Comparison of ENCODE assay signal across 16 cellular contexts in genomic region chr3:8509961-8510360, GRCh38. TPM values are rescaled to one million over a fixed set of nuclear protein-coding genes. Genes with fewer than 3 reads are reported as not detected.
A peak's percentile ranks its signal among the peaks of the same experiment; 100 is the strongest.
DNase-seq lines count a peak whose midpoint lies in the region; ATAC-seq and TF ChIP-seq lines count a peak whose summit lies in the region.
"Had no signal": no experiment of that assay in that cellular context is flagged by ENCODE, and none has a peak within 500 bp of the region (broad histone marks: within the 10 kb centered on the region; RNA-seq: fewer than 3 reads in every experiment).

No MANE protein-coding gene starts in this region.

- intact Hi-C loops in stomach (cut with DNase I; ENCODE audit: low total_unique reads) = no loop called here

- H3K27ac ChIP-seq in gastroesophageal sphincter = no peak overlapping the region
- H3K27ac ChIP-seq in stomach = peak overlapping the region in 4 of 5 donors; percentile 31 to 61 (median 42)
- H3K27ac ChIP-seq: epithelial cell of prostate, ovary, suprapubic skin had no signal

- peaks cover 14% of the 10 kb centered on the region for H3K27me3 Mint-ChIP-seq in activated T-helper 17 cell treated with anti-CD3 and anti-CD28 coated beads, Interleukin-2, amount 50 U/mL, for 72 hours
- H3K27me3 Mint-ChIP-seq: T-cell had no signal

- WGBS in gastroesophageal sphincter (ENCODE audit: low coverage in 1 of 2), 2 donors = 61% methylated on average over 4 of the region's 6 CpGs; no CpG with 5 or more reads in 1 of the 2 donors
- 66 to 85% (median 76%) methylated on average over 6 of the region's 6 CpGs for WGBS in stomach, 5 donors

- H3K36me3 ChIP-seq in gastroesophageal sphincter (no peaks in the 10 kb centered on the region), stomach (peaks cover 0 to 13% (median 2%) of the 10 kb centered on the region in 4 donors)
- H3K36me3 ChIP-seq: ovary had no signal

- TF ChIP-seq EP300 in gastroesophageal sphincter (IDR thresholded peaks at IDR 0.05) = no peak
- TF ChIP-seq EP300 in stomach (IDR thresholded peaks at IDR 0.05) = no peak

- peak; percentile 73 for DNase-seq in GM04504 (ENCODE audit: low read depth)
- no peak for DNase-seq in stomach
- DNase-seq in DMS79 (lab: John Stamatoyannopoulos, UW) = no peak
- no peak for DNase-seq in NCI-H2227 (lab: John Stamatoyannopoulos, UW; ENCODE audit: unreplicated experiment)
- no peak for DNase-seq in activated naive CD4-positive, alpha-beta T cell treated with anti-CD3 and anti-CD28 coated beads, Interleukin-2, amount 50 U/mL, for 16 hours
- DNase-seq: activated CD8-positive, alpha-beta T cell treated with anti-CD3 and anti-CD28 coated beads for 36 hours; left cardiac atrium; NCI-H69; ovary; T-cell had no signal

- H3K27ac Mint-ChIP-seq in activated T-helper 17 cell treated with anti-CD3 and anti-CD28 coated beads, Interleukin-2, amount 50 U/mL, for 72 hours = no peak overlapping the region
- H3K27ac Mint-ChIP-seq: activated CD8-positive, alpha-beta T cell treated with anti-CD3 and anti-CD28 coated beads for 36 hours; activated naive CD8-positive, alpha-beta T cell; T-cell had no signal

- H3K9me3 Mint-ChIP-seq in activated T-helper 17 cell treated with anti-CD3 and anti-CD28 coated beads, Interleukin-2, amount 50 U/mL, for 72 hours = no peaks in the 10 kb centered on the region
- H3K9me3 Mint-ChIP-seq: activated CD8-positive, alpha-beta T cell treated with anti-CD3 and anti-CD28 coated beads for 36 hours; T-cell had no signal

- TF ChIP-seq CTCF in gastroesophageal sphincter (IDR thresholded peaks at IDR 0.05) = no peak
- no peak for TF ChIP-seq CTCF in stomach (IDR thresholded peaks at IDR 0.05)

- no peaks in the 10 kb centered on the region for H3K36me3 Mint-ChIP-seq in activated T-helper 17 cell treated with anti-CD3 and anti-CD28 coated beads, Interleukin-2, amount 50 U/mL, for 72 hours (ENCODE audit: low read depth)
- H3K36me3 Mint-ChIP-seq: activated naive CD8-positive, alpha-beta T cell; T-cell had no signal

- TF ChIP-seq POLR2A in gastroesophageal sphincter (IDR thresholded peaks at IDR 0.05) = no peak
- TF ChIP-seq POLR2A in stomach (IDR thresholded peaks at IDR 0.05) = no peak

- H3K27me3 ChIP-seq in gastroesophageal sphincter (no peaks in the 10 kb centered on the region), stomach (no peaks in the 10 kb centered on the region)
- H3K27me3 ChIP-seq: ovary, suprapubic skin had no signal

- ATAC-seq in activated T-helper 17 cell treated with anti-CD3 and anti-CD28 coated beads, Interleukin-2, amount 50 U/mL, for 72 hours (replicated peaks) = peak; percentile 19
- peak; percentile 4 for ATAC-seq in gastroesophageal sphincter
- ATAC-seq in HG03457 (IDR thresholded peaks at IDR 0.05; ENCODE audit: unreplicated experiment) = no peak
- ATAC-seq: activated CD8-positive, alpha-beta T cell treated with anti-CD3 and anti-CD28 coated beads for 36 hours; T-cell had no signal

- no peak overlapping the region for H3K4me3 Mint-ChIP-seq in activated T-helper 17 cell treated with anti-CD3 and anti-CD28 coated beads, Interleukin-2, amount 50 U/mL, for 72 hours
- H3K4me3 Mint-ChIP-seq: activated CD8-positive, alpha-beta T cell treated with anti-CD3 and anti-CD28 coated beads for 36 hours; activated naive CD8-positive, alpha-beta T cell; T-cell had no signal

- H3K4me1 ChIP-seq in gastroesophageal sphincter (peaks cover 0 to 18% (median 0%) of the 10 kb centered on the region in 3 donors), stomach (peaks cover 14 to 54% (median 36%) of the 10 kb centered on the region in 4 donors)

- no peaks in the 10 kb centered on the region for H3K4me1 Mint-ChIP-seq in activated T-helper 17 cell treated with anti-CD3 and anti-CD28 coated beads, Interleukin-2, amount 50 U/mL, for 72 hours
- H3K4me1 Mint-ChIP-seq: T-cell had no signal

- H3K9me3 ChIP-seq in gastroesophageal sphincter (no peaks in the 10 kb centered on the region), stomach (no peaks in the 10 kb centered on the region)
- H3K9me3 ChIP-seq: ovary, suprapubic skin had no signal

- H3K4me3 ChIP-seq in gastroesophageal sphincter (no peak overlapping the region), stomach (no peak overlapping the region)
- H3K4me3 ChIP-seq: ovary, suprapubic skin had no signal

RNA-seq across cellular contexts. Expression of gene LMCD1, which starts 8.3 kb away (rescaled TPM):
- total RNA-seq in activated T-helper 17 cell treated with anti-CD3 and anti-CD28 coated beads, Interleukin-2, amount 50 U/mL, for 72 hours = 1 to 10 TPM; 1.6 to 9.8 TPM
- total RNA-seq in gastroesophageal sphincter (100 to 1,000 TPM in 2 of 4 donors, 10 to 100 TPM in 2; 17.6 to 318 (median 136) TPM), stomach (10 to 100 TPM in 3 of 5 donors, under 1 TPM in 2; 0.58 to 42.3 (median 17.4) TPM)
- polyA plus RNA-seq in stomach = 10 to 100 TPM; 21.0 to 60.2 (median 45.5) TPM

Comparison
In these comparisons a context has a peak if more than half of its experiments do, and no peak if none do; other contexts are left out.
1. H3K27ac ChIP-seq: peak in stomach (4 of 5); none in gastroesophageal sphincter (0 of 4).